Comparison of ENCODE assay signal across 8 cellular contexts in genomic region chr9:124940894-124941688, GRCh38. TPM values are rescaled to one million over a fixed set of nuclear protein-coding genes. Genes with fewer than 3 reads are reported as not detected.
DNase-seq lines count a peak whose midpoint lies in the region; ATAC-seq, FAIRE-seq and TF ChIP-seq lines count a peak whose summit lies in the region.

Gene GOLGA1 (minus strand): TSS chr9:124941083. CDS start chr9:124938711, 2,372 bp downstream.

- H3K36me3 ChIP-seq in bronchial epithelial cell (ENCODE audit: control insufficient read depth, insufficient read depth, low read length), result no peaks in the 10 kb centered on the region
- H3K36me3 ChIP-seq in small intestine (ENCODE audit: control insufficient read depth in 2 of 2, insufficient read depth in 2 of 2, low read length in 2 of 2), result peaks cover 0 to under 1% of the 10 kb centered on the region in 2 donors

- POLR2A ChIA-PET in AG04450 (lab: Yijun Ruan, JAX) (interaction anchor here (1.0 to 1.3 kb wide), 3 partner anchors 185 to 300 kb away, joined by 4 to 6 read pairs (median 5); partner anchors contain the start of gene HSPA5), WTC11 (lab: Charles Lee) (interaction anchor here (1.0 kb wide), 1 partner anchor 203 kb away, joined by 4 read pairs; the partner anchor contains the start of gene SCAI)

- DNase-seq in AG04450 (ENCODE audit: low read depth, low spot score) (peak; percentile 84), NCI-H2227 (lab: John Stamatoyannopoulos, UW; ENCODE audit: unreplicated experiment) (peak; percentile 95), WTC11 (ENCODE audit: low spot score) (peak; percentile 98), bronchial epithelial cell (ENCODE audit: low read depth) (peak; percentile 83), iPS-NIHi11 (ENCODE audit: low spot score) (peak; percentile 100), small intestine (peak; percentile 95)

- peak within 1 kb of the TSS; percentile 97 for H3K27ac Mint-ChIP-seq in WTC11

- H3K27ac ChIP-seq in AG04450 (ENCODE audit: low read depth, low read length), result peak within 1 kb of the TSS; percentile 96
- H3K27ac ChIP-seq in small intestine (ENCODE audit: low read depth in 1 of 2, low read length in 1 of 2), result peak within 1 kb of the TSS; percentile 98 to 99

- H3K27me3 ChIP-seq in AG04450 (ENCODE audit: control insufficient read depth, insufficient read depth, low read length), result no peaks in the 10 kb centered on the region
- no peaks in the 10 kb centered on the region for H3K27me3 ChIP-seq in bronchial epithelial cell (ENCODE audit: control insufficient read depth, insufficient read depth, low read length)
- H3K27me3 ChIP-seq in small intestine (ENCODE audit: control insufficient read depth in 2 of 2, insufficient read depth in 2 of 2, low read length in 2 of 2), result no peaks in the 10 kb centered on the region

- peaks cover 14% of the 10 kb centered on the region for H3K4me1 Mint-ChIP-seq in WTC11

- CTCF ChIA-PET in AG04450 (lab: Charles Lee), result no interaction called here
- CTCF ChIA-PET in WTC11 (lab: Charles Lee), result no interaction called here

- TF ChIP-seq CTCF in AG04450 (IDR thresholded peaks at IDR 0.05; ENCODE audit: low read depth, low read length), result no peak
- TF ChIP-seq CTCF in WTC11 (IDR thresholded peaks at IDR 0.05), result no peak
- TF ChIP-seq CTCF in bronchial epithelial cell (IDR thresholded peaks at IDR 0.05; ENCODE audit: insufficient read depth, low read length, severe bottlenecking), result no peak

- peaks cover 1% of the 10 kb centered on the region; the same call in 1 of the 2 replicates for H3K36me3 Mint-ChIP-seq in WTC11

- H3K4me1 ChIP-seq in small intestine (ENCODE audit: control insufficient read depth in 2 of 2, insufficient read depth in 1 of 2, low read depth in 1 of 2, low read length in 1 of 2), result peaks cover 0 to 1% of the 10 kb centered on the region in 2 donors

- peak; percentile 85 for ATAC-seq in GM18907 (IDR thresholded peaks at IDR 0.05; ENCODE audit: unreplicated experiment)
- ATAC-seq in HG03139 (IDR thresholded peaks at IDR 0.05; ENCODE audit: unreplicated experiment), result peak; percentile 79
- ATAC-seq in WTC11, result peak; percentile 93

- no peaks in the 10 kb centered on the region for H3K27me3 Mint-ChIP-seq in WTC11 (ENCODE audit: low read depth)

- no peak for FAIRE-seq in bronchial epithelial cell (lab: Jason Lieb, UNC)
- no peak for FAIRE-seq in small intestine (lab: Jason Lieb, UNC)

- no peaks in the 10 kb centered on the region for H3K9me3 Mint-ChIP-seq in WTC11

- peak within 1 kb of the TSS; percentile 89 for H3K4me3 Mint-ChIP-seq in WTC11

- H3K4me3 ChIP-seq in AG04450 (ENCODE audit: low read depth, low read length), result peak within 1 kb of the TSS; percentile 83
- peak within 1 kb of the TSS; percentile 62 for H3K4me3 ChIP-seq in bronchial epithelial cell (ENCODE audit: low read depth, low read length)
- peak within 1 kb of the TSS; percentile 90 to 91 for H3K4me3 ChIP-seq in small intestine (ENCODE audit: low read depth in 1 of 2, low read length in 2 of 2)

- no peaks in the 10 kb centered on the region; the same call in 1 of the 2 replicates for H3K9me3 ChIP-seq in AG04450 (ENCODE audit: control insufficient read depth, insufficient read depth, low read length)
- H3K9me3 ChIP-seq in small intestine (ENCODE audit: control insufficient read depth, low read depth), result no peaks in the 10 kb centered on the region

- WGBS in small intestine, 3 donors, result 0 to 1% (median 0%) methylated on average over 62 to 71 of the region's 71 CpGs

TF ChIP-seq in WTC11, 78 proteins besides CTCF, POLR2A, EP300 and RAD21 (continues in another document):
- TF ChIP-seq JAZF1 (CRISPR knock-in tag; IDR thresholded peaks at IDR 0.05) (no peak), SP1 (CRISPR knock-in tag; conservative IDR thresholded peaks at IDR 0.05) (peak; percentile 96), TP53 (CRISPR knock-in tag; IDR thresholded peaks at IDR 0.05) (0 out of 2 replicates have a peak, but pooled peaks have one; percentile 30), PREB (CRISPR knock-in tag; IDR thresholded peaks at IDR 0.05; ENCODE audit: borderline replicate concordance) (0 out of 2 replicates have a peak, but pooled peaks have one; percentile 53), ZNF281 (CRISPR knock-in tag; IDR thresholded peaks at IDR 0.05) (peak; percentile 99), JUN (CRISPR knock-in tag; IDR thresholded peaks at IDR 0.05) (no peak), ZNF671 (CRISPR knock-in tag; IDR thresholded peaks at IDR 0.05) (no peak), RORB (CRISPR knock-in tag; IDR thresholded peaks at IDR 0.05) (no peak), ETV6 (CRISPR knock-in tag; IDR thresholded peaks at IDR 0.05) (peak; percentile 83), EMX1 (CRISPR knock-in tag; IDR thresholded peaks at IDR 0.05) (0 out of 2 replicates have a peak, but pooled peaks have one; percentile 48), PRRX2 (CRISPR knock-in tag; IDR thresholded peaks at IDR 0.05) (no peak), FOXK1 (CRISPR knock-in tag; IDR thresholded peaks at IDR 0.05) (peak; percentile 89), USF2 (CRISPR knock-in tag; IDR thresholded peaks at IDR 0.05) (0 out of 2 replicates have a peak, but pooled peaks have one; percentile 26), FOXP4 (CRISPR knock-in tag; IDR thresholded peaks at IDR 0.05) (peak; percentile 68; the same call in 1 of the 2 replicates), ATF1 (CRISPR knock-in tag; IDR thresholded peaks at IDR 0.05) (peak; percentile 24; the same call in 1 of the 2 replicates), NR3C1 (CRISPR knock-in tag; conservative IDR thresholded peaks at IDR 0.05; ENCODE audit: low read depth) (no peak), MYBL2 (CRISPR knock-in tag; IDR thresholded peaks at IDR 0.05) (no peak; the same call in none of the 2 replicates), TEAD1 (CRISPR knock-in tag; IDR thresholded peaks at IDR 0.05) (peak; percentile 22), ZNF416 (CRISPR knock-in tag; IDR thresholded peaks at IDR 0.05) (no peak), MAX (CRISPR knock-in tag; IDR thresholded peaks at IDR 0.05) (peak; percentile 83), NFYB (CRISPR knock-in tag; conservative IDR thresholded peaks at IDR 0.05; ENCODE audit: low read depth) (no peak)

RNA-seq across cellular contexts. Expression of gene GOLGA1, which starts in this region (rescaled TPM):
- polyA plus RNA-seq in AG04450 (2011; rRNA removed) (12.0 and 13.1 TPM in 2 replicates), small intestine (10 to 100 TPM in 2 of 3 donors, 1 to 10 TPM in 1; 9.1 to 18.8 (median 10.8) TPM)
- polyA minus RNA-seq in AG04450 (2011; rRNA and poly(A)+ RNA removed), result 8.0 and 9.3 TPM in 2 replicates
- total RNA-seq in WTC11 (2021) (8.7 to 11.6 TPM (median 9.6 TPM) in 3 replicates), bronchial epithelial cell (7.9 and 9.7 TPM in 2 replicates)

Comparison
In these comparisons a context has a peak if more than half of its experiments do, and no peak if none do; other contexts are left out.
1. Peak in every context shown above with its lines: DNase-seq, ATAC-seq, H3K4me3 ChIP-seq and H3K27ac ChIP-seq.